In genomic region chr11:57598831-57599155, GRCh38 we compare ENCODE assay signal across 13 cellular contexts. TPM values are rescaled to one million over a fixed set of nuclear protein-coding genes. Genes with fewer than 3 reads are reported as not detected.
DNase-seq lines count a peak whose midpoint lies in the region; ATAC-seq, FAIRE-seq and TF ChIP-seq lines count a peak whose summit lies in the region.
"Had no signal": no experiment of that assay in that cellular context is flagged by ENCODE, and none has a peak within 500 bp of the region (broad histone marks: within the 10 kb centered on the region; RNA-seq: fewer than 3 reads in every experiment).

No MANE protein-coding gene starts in this region.

- H3K4me3 ChIP-seq in AG04449 (ENCODE audit: low read depth, low read length) (peak overlapping the region; percentile 47), right atrium auricular region (peak overlapping the region; percentile 54 to 64)
- H3K4me3 ChIP-seq: GM12878 had no signal

- CTCF ChIA-PET in AG04449 (lab: Yijun Ruan, JAX): interaction anchor here (1.1 to 1.5 kb wide), 2 partner anchors 31 to 46 kb away, joined by 4 to 6 read pairs; partner anchors contain the start of gene UBE2L6

- no peak for FAIRE-seq in H54 (lab: Jason Lieb, UNC)
- FAIRE-seq: GM12878 had no signal

- H3K27me3 ChIP-seq in right atrium auricular region: no peaks in the 10 kb centered on the region

- TF ChIP-seq POLR2A in H54 (IDR thresholded peaks at IDR 0.05; ENCODE audit: low read depth, low read length): no peak

- DNase-seq in AG04449 (ENCODE audit: low read depth, low spot score) (no peak), right atrium auricular region (ENCODE audit: low spot score) (no peak), osteocyte (ENCODE audit: extremely low spot score, unreplicated experiment) (no peak), NCI-H69 (lab: John Stamatoyannopoulos, UW) (no peak), H54 (ENCODE audit: insufficient read length, low spot score) (no peak)
- no peak for DNase-seq in activated effector memory CD4-positive, alpha-beta T cell treated with anti-CD3 and anti-CD28 coated beads, Interleukin-2, amount 50 U/mL, for 16 hours
- DNase-seq: activated CD8-positive, alpha-beta T cell treated with anti-CD3 and anti-CD28 coated beads, Interleukin-2, amount 10 ng/mL, durations not matched to agents 7 days and 5 days; naive B cell had no signal

- no peak for TF ChIP-seq CTCF in AG04449 (IDR thresholded peaks at IDR 0.05; ENCODE audit: insufficient read depth, low read length, missing control alignments)
- no peak for TF ChIP-seq CTCF in right atrium auricular region (IDR thresholded peaks at IDR 0.05)
- TF ChIP-seq CTCF in osteocyte (IDR thresholded peaks at IDR 0.05): no peak

- H3K27ac Mint-ChIP-seq in osteocyte (ENCODE audit: unreplicated experiment): no peak overlapping the region
- H3K27ac Mint-ChIP-seq: activated CD8-positive, alpha-beta T cell treated with anti-CD3 and anti-CD28 coated beads, Interleukin-2, amount 10 ng/mL, durations not matched to agents 7 days and 5 days had no signal

- no peaks in the 10 kb centered on the region for H3K36me3 ChIP-seq in right atrium auricular region

- ATAC-seq in HG02938 (IDR thresholded peaks at IDR 0.05; ENCODE audit: unreplicated experiment): no peak
- ATAC-seq: activated CD8-positive, alpha-beta T cell treated with anti-CD3 and anti-CD28 coated beads, Interleukin-2, amount 10 ng/mL, durations not matched to agents 7 days and 5 days; GM12878 had no signal

- H3K36me3 Mint-ChIP-seq in osteocyte (ENCODE audit: unreplicated experiment): no peaks in the 10 kb centered on the region
- H3K36me3 Mint-ChIP-seq: naive B cell had no signal

- H3K9me3 ChIP-seq in right atrium auricular region: no peaks in the 10 kb centered on the region

- peak overlapping the region; percentile 65 for H3K4me3 Mint-ChIP-seq in osteocyte (ENCODE audit: unreplicated experiment)
- H3K4me3 Mint-ChIP-seq: activated CD8-positive, alpha-beta T cell treated with anti-CD3 and anti-CD28 coated beads, Interleukin-2, amount 10 ng/mL, durations not matched to agents 7 days and 5 days; naive B cell had no signal

- no peaks in the 10 kb centered on the region for H3K9me3 Mint-ChIP-seq in osteocyte (ENCODE audit: unreplicated experiment)

- POLR2A ChIA-PET in AG04449 (lab: Yijun Ruan, JAX): no interaction called here

- peak overlapping the region; percentile 72 for H3K27ac ChIP-seq in angular gyrus (ENCODE audit: low read depth, low read length)
- H3K27ac ChIP-seq in right atrium auricular region: peak overlapping the region; percentile 87 to 88
- H3K27ac ChIP-seq: RWPE1 had no signal

- peaks cover 38% of the 10 kb centered on the region for H3K27me3 Mint-ChIP-seq in osteocyte (ENCODE audit: unreplicated experiment)

- peaks cover 0 to 9% of the 10 kb centered on the region in 2 donors for H3K4me1 ChIP-seq in right atrium auricular region

- H3K4me1 Mint-ChIP-seq in osteocyte (ENCODE audit: unreplicated experiment): peaks cover 14% of the 10 kb centered on the region

RNA-seq across cellular contexts. Expression of gene SERPING1, which starts 1.3 kb away (rescaled TPM):
- 100 to 1,000 TPM; 210 to 851 TPM for total RNA-seq in right atrium auricular region
- total RNA-seq in osteocyte: 19.9 and 21.9 TPM in 2 replicates
- total RNA-seq: activated CD8-positive, alpha-beta T cell treated with anti-CD3 and anti-CD28 coated beads, Interleukin-2, amount 10 ng/mL, durations not matched to agents 7 days and 5 days; dermis microvascular lymphatic vessel endothelial cell had no signal

RNA-seq across cellular contexts. Expression of gene UBE2L6, which starts 31.3 kb away (rescaled TPM):
- total RNA-seq in right atrium auricular region (10 to 100 TPM in 1 of 2 donors, 1 to 10 TPM in 1; 8.1 to 22.5 TPM), osteocyte (58.9 and 62.5 TPM in 2 replicates)

RNA-seq across cellular contexts. Expression of gene YPEL4, which starts 50.9 kb away (rescaled TPM):
- total RNA-seq in right atrium auricular region (under 1 TPM; 0.55 to 0.63 TPM), osteocyte (0.24 and 0.35 TPM in 2 replicates)

RNA-seq across cellular contexts. Expression of gene CLP1, which starts 58.8 kb away (rescaled TPM):
- total RNA-seq in right atrium auricular region (1 to 10 TPM; 5.9 to 8.1 TPM), osteocyte (12.6 and 14.4 TPM in 2 replicates)
